ENCODE assay signal across 1 cellular context in the genomic region with DNA sequence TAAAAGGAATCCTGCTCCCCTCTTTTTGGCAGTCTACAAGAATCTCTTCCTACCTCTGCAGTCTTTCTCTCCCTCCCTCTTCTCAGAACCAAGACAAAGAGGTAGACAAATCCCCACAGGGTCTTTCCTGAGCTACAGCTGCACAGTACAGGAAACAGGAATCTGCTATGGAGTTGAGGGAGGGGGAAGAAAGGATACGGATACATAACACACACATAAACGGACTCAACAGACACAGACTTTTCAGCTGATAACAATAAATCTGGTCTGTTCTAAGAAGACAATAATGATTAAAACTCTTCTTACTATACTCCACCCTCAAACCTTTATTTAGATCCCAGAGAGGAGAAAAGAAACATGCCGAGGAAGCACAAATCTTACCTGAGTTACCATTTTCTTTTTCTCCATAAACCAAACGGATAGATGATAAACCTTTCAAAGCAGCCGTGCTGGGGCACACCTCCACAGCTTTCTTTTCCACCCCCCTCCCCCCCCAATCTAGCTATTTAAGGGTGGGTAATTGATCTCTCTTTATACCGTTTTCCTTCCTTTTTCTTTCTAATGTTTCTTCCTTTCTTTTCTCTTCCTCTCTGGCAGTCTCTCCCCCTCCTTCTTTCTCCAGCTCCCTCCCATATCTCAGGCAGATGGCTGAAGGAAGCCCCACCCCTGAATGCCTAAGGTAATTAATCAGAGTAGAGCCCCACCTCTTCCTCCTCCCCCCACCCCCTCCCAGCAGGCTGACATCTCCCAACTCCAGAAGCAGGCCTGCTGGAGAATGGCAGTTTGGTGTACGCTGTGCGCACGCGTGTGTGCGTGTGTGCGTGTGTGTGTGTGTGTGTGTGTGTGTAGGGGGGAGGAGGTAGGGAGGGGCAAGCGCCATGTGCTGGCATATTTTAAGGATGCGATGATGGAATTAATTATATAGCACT.
TF ChIP-seq lines count a peak whose summit lies in the region.

No MANE protein-coding gene starts in this region.

TF ChIP-seq in HEK293, 187 proteins besides CTCF, POLR2A, EP300 and RAD21 (continued from another document and continues in another):
- TF ChIP-seq ZNF654 (tag by site-specific recombination; IDR thresholded peaks at IDR 0.05; ENCODE audit: low read depth), result peak; percentile 12; the same call in 1 of the 2 replicates
- peak; percentile 68 for TF ChIP-seq OSR2 (tag by site-specific recombination; IDR thresholded peaks at IDR 0.05)
- peak; percentile 92 for TF ChIP-seq WT1 (tag by site-specific recombination; IDR thresholded peaks at IDR 0.05)
- TF ChIP-seq ZNF426 (tag by site-specific recombination; IDR thresholded peaks at IDR 0.05), result no peak
- TF ChIP-seq PATZ1 (tag by site-specific recombination; IDR thresholded peaks at IDR 0.05), result peak; percentile 100
- TF ChIP-seq, protein P1, sequence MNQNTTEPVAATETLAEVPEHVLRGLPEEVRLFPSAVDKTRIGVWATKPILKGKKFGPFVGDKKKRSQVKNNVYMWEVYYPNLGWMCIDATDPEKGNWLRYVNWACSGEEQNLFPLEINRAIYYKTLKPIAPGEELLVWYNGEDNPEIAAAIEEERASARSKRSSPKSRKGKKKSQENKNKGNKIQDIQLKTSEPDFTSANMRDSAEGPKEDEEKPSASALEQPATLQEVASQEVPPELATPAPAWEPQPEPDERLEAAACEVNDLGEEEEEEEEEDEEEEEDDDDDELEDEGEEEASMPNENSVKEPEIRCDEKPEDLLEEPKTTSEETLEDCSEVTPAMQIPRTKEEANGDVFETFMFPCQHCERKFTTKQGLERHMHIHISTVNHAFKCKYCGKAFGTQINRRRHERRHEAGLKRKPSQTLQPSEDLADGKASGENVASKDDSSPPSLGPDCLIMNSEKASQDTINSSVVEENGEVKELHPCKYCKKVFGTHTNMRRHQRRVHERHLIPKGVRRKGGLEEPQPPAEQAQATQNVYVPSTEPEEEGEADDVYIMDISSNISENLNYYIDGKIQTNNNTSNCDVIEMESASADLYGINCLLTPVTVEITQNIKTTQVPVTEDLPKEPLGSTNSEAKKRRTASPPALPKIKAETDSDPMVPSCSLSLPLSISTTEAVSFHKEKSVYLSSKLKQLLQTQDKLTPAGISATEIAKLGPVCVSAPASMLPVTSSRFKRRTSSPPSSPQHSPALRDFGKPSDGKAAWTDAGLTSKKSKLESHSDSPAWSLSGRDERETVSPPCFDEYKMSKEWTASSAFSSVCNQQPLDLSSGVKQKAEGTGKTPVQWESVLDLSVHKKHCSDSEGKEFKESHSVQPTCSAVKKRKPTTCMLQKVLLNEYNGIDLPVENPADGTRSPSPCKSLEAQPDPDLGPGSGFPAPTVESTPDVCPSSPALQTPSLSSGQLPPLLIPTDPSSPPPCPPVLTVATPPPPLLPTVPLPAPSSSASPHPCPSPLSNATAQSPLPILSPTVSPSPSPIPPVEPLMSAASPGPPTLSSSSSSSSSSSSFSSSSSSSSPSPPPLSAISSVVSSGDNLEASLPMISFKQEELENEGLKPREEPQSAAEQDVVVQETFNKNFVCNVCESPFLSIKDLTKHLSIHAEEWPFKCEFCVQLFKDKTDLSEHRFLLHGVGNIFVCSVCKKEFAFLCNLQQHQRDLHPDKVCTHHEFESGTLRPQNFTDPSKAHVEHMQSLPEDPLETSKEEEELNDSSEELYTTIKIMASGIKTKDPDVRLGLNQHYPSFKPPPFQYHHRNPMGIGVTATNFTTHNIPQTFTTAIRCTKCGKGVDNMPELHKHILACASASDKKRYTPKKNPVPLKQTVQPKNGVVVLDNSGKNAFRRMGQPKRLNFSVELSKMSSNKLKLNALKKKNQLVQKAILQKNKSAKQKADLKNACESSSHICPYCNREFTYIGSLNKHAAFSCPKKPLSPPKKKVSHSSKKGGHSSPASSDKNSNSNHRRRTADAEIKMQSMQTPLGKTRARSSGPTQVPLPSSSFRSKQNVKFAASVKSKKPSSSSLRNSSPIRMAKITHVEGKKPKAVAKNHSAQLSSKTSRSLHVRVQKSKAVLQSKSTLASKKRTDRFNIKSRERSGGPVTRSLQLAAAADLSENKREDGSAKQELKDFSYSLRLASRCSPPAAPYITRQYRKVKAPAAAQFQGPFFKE (tag by site-specific recombination; IDR thresholded peaks at IDR 0.05; ENCODE audit: borderline replicate concordance), result no peak
- no peak for TF ChIP-seq ZNF645 (tag by site-specific recombination; IDR thresholded peaks at IDR 0.05)
- TF ChIP-seq ZNF514 (tag by site-specific recombination; IDR thresholded peaks at IDR 0.05), result no peak
- TF ChIP-seq GFI1B (tag by site-specific recombination; IDR thresholded peaks at IDR 0.05), result no peak
- TF ChIP-seq ZNF394 (tag by site-specific recombination; IDR thresholded peaks at IDR 0.05; ENCODE audit: borderline replicate concordance), result peak; percentile 55; the same call in 1 of the 2 replicates
- TF ChIP-seq ZNF521 (tag by site-specific recombination; IDR thresholded peaks at IDR 0.05), result no peak
- TF ChIP-seq, protein P2, sequence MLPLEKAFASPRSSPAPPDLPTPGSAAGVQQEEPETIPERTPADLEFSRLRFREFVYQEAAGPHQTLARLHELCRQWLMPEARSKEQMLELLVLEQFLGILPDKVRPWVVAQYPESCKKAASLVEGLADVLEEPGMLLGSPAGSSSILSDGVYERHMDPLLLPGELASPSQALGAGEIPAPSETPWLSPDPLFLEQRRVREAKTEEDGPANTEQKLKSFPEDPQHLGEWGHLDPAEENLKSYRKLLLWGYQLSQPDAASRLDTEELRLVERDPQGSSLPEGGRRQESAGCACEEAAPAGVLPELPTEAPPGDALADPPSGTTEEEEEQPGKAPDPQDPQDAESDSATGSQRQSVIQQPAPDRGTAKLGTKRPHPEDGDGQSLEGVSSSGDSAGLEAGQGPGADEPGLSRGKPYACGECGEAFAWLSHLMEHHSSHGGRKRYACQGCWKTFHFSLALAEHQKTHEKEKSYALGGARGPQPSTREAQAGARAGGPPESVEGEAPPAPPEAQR (tag by site-specific recombination; IDR thresholded peaks at IDR 0.05), result peak; percentile 100
- peak; percentile 98 for TF ChIP-seq KLF7 (tag by site-specific recombination; IDR thresholded peaks at IDR 0.05; ENCODE audit: borderline replicate concordance)
- TF ChIP-seq ZNF658 (tag by site-specific recombination; IDR thresholded peaks at IDR 0.05), result 0 out of 2 replicates have a peak, but pooled peaks have one; percentile 50
- TF ChIP-seq ZBTB21 (tag by site-specific recombination; IDR thresholded peaks at IDR 0.05), result peak; percentile 87
- TF ChIP-seq FEZF1 (tag by site-specific recombination; IDR thresholded peaks at IDR 0.05), result 0 out of 2 replicates have a peak, but pooled peaks have one; percentile 54
- no peak for TF ChIP-seq ZNF792 (tag by site-specific recombination; IDR thresholded peaks at IDR 0.05)
- peak; percentile 87 for TF ChIP-seq ZNF2 (tag by site-specific recombination; IDR thresholded peaks at IDR 0.05)
- no peak for TF ChIP-seq REST (tag by site-specific recombination; IDR thresholded peaks at IDR 0.05)
- TF ChIP-seq ZFP69B (tag by site-specific recombination; IDR thresholded peaks at IDR 0.05), result peak; percentile 95
- TF ChIP-seq ZNF239 (tag by site-specific recombination; IDR thresholded peaks at IDR 0.05), result no peak
- no peak for TF ChIP-seq ZNF585B (tag by site-specific recombination; IDR thresholded peaks at IDR 0.05)
- no peak for TF ChIP-seq ZNF518A (tag by site-specific recombination; conservative IDR thresholded peaks at IDR 0.05; ENCODE audit: low read depth)
- TF ChIP-seq, protein P3, sequence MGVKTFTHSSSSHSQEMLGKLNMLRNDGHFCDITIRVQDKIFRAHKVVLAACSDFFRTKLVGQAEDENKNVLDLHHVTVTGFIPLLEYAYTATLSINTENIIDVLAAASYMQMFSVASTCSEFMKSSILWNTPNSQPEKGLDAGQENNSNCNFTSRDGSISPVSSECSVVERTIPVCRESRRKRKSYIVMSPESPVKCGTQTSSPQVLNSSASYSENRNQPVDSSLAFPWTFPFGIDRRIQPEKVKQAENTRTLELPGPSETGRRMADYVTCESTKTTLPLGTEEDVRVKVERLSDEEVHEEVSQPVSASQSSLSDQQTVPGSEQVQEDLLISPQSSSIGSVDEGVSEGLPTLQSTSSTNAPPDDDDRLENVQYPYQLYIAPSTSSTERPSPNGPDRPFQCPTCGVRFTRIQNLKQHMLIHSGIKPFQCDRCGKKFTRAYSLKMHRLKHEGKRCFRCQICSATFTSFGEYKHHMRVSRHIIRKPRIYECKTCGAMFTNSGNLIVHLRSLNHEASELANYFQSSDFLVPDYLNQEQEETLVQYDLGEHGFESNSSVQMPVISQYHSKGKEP (tag by site-specific recombination; IDR thresholded peaks at IDR 0.05), result no peak
- TF ChIP-seq KLF1 (tag by site-specific recombination; IDR thresholded peaks at IDR 0.05), result peak; percentile 93
- TF ChIP-seq ZNF621 (tag by site-specific recombination; IDR thresholded peaks at IDR 0.05), result no peak
- peak; percentile 91 for TF ChIP-seq ZXDB (tag by site-specific recombination; IDR thresholded peaks at IDR 0.05)
- peak; percentile 77 for TF ChIP-seq YY1 (tag by site-specific recombination; IDR thresholded peaks at IDR 0.05)
- no peak for TF ChIP-seq ZFP37 (tag by site-specific recombination; IDR thresholded peaks at IDR 0.05)
